8 cellular contexts compared by ENCODE assay signal in the genomic region with DNA sequence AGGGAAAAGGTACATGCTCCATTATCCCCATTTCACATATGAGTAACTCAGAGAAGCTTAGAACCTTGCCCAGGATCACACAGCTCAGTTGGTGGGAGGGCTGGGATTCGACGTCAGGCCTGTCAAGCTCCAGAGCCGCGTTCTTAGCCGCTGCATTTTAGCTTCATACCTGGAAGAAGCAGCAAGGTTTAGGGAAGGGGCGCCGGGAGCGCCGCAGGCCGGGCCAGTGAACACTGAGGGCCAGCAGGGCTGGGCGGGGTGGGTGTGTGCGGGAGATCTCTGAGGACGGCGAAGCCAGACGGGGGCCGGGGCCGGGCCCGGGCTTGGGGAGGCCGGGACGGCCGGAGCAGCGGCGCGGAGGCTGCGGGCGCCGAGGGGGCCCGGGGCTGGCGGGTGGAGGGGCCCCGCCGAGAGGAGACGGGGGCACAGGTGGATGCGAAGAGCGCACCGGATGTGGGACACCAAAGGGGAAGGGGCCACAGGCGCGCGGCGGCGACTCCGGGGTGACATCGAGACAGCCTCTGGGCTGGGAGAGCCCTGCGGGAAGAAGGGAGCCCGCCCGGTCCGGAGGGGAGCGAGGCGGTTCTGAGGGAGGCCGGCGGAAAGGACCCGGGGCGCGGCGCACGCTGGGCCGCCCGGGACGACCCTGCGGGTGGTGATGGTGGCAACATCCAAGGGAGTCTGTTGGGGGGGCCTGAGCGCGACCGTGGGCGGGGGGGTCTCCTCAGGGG. TPM values are rescaled to one million over a fixed set of nuclear protein-coding genes. Genes with fewer than 3 reads are reported as not detected.
DNase-seq lines count a peak whose midpoint lies in the region; ATAC-seq and TF ChIP-seq lines count a peak whose summit lies in the region.

No MANE protein-coding gene starts in this region.

- no peaks in the 10 kb centered on the region for H3K27me3 Mint-ChIP-seq in activated CD4-positive, alpha-beta T cell treated with anti-CD3 and anti-CD28 coated beads for 36 hours
- H3K27me3 Mint-ChIP-seq in stimulated activated naive B cell treated with anti-CD40 and anti-IgM and Interleukin-4, amounts not matched to agents 10 μg/mL and 1 μg/mL and 100 μg/mL, for 72 hours, result no peaks in the 10 kb centered on the region

- H3K4me1 Mint-ChIP-seq in activated CD4-positive, alpha-beta T cell treated with anti-CD3 and anti-CD28 coated beads for 36 hours, result peaks cover 42% of the 10 kb centered on the region
- peaks cover 20 to 41% of the 10 kb centered on the region in 2 donors for H3K4me1 Mint-ChIP-seq in stimulated activated naive B cell treated with anti-CD40 and anti-IgM and Interleukin-4, amounts not matched to agents 10 μg/mL and 1 μg/mL and 100 μg/mL, for 72 hours

- TF ChIP-seq CTCF in C4-2B (conservative IDR thresholded peaks at IDR 0.05) (no peak), HL-60 (IDR thresholded peaks at IDR 0.05; ENCODE audit: insufficient read depth, low read length) (no peak)

- intact Hi-C loops in activated CD4-positive, alpha-beta T cell treated with anti-CD3 and anti-CD28 coated beads for 36 hours (cut with DNase I, micrococcal nuclease), result loop anchor here (1.0 to 5.0 kb wide), 14 partner anchors 26 to 1399 kb away; partner anchors contain the start of genes ZSWIM8 (in 2 of the 2), ADK (in 1 of the 2), CAMK2G (in 1 of the 2) and KAT6B (in 1 of the 2)

- no peaks in the 10 kb centered on the region for H3K9me3 ChIP-seq in ectodermal cell (ENCODE audit: control insufficient read depth, low read length)
- H3K9me3 ChIP-seq in mucosa of rectum (ENCODE audit: control insufficient read depth in 2 of 2, low read length in 2 of 2), result no peaks in the 10 kb centered on the region

- H3K9me3 Mint-ChIP-seq in activated CD4-positive, alpha-beta T cell treated with anti-CD3 and anti-CD28 coated beads for 36 hours (ENCODE audit: low read depth), result no peaks in the 10 kb centered on the region
- H3K9me3 Mint-ChIP-seq in stimulated activated naive B cell treated with anti-CD40 and anti-IgM and Interleukin-4, amounts not matched to agents 10 μg/mL and 1 μg/mL and 100 μg/mL, for 72 hours, result no peaks in the 10 kb centered on the region

- H3K4me3 ChIP-seq in HL-60 (replicated peaks; ENCODE audit: insufficient read depth, low read length) (peak overlapping the region; percentile 79), ectodermal cell (ENCODE audit: insufficient read depth, low read depth, low read length) (peak overlapping the region; percentile 79), mucosa of rectum (ENCODE audit: low read length in 2 of 2) (peak overlapping the region; percentile 79 to 80)

- peak overlapping the region; percentile 72 to 82 for H3K9ac ChIP-seq in mucosa of rectum (ENCODE audit: low read depth in 1 of 2, low read length in 2 of 2)

- POLR2A ChIA-PET in activated CD4-positive, alpha-beta T cell treated with anti-CD3 and anti-CD28 coated beads for 36 hours (lab: Charles Lee), result interaction anchor here (0.8 to 2.3 kb wide), 10 partner anchors 10 to 230 kb away, joined by 3 to 10 read pairs (median 6); partner anchors contain the start of genes CHCHD1 and SEC24C

- WGBS in ectodermal cell, 2 experiments, result 1 to 2% methylated on average over 63 of the region's 63 CpGs

- ATAC-seq in GM19455 (IDR thresholded peaks at IDR 0.05; ENCODE audit: unreplicated experiment), result peak; percentile 31
- ATAC-seq in activated CD4-positive, alpha-beta T cell treated with anti-CD3 and anti-CD28 coated beads for 36 hours, result peak; percentile 22
- peak; percentile 41 to 42 for ATAC-seq in stimulated activated naive B cell treated with anti-CD40 and anti-IgM and Interleukin-4, amounts not matched to agents 10 μg/mL and 1 μg/mL and 100 μg/mL, for 72 hours (replicated peaks)

- CTCF ChIA-PET in activated CD4-positive, alpha-beta T cell treated with anti-CD3 and anti-CD28 coated beads for 36 hours (lab: Charles Lee), result interaction anchor here (1.0 to 1.6 kb wide), 7 partner anchors 11 to 271 kb away, joined by 3 to 7 read pairs (median 4); no protein-coding TSS in a partner anchor

- H3K27ac ChIP-seq in C4-2B (peak overlapping the region; percentile 83), HL-60 (replicated peaks) (peak overlapping the region; percentile 76), ectodermal cell (ENCODE audit: insufficient read depth, low read depth, low read length, poor library complexity, severe bottlenecking) (no peak overlapping the region), mucosa of rectum (ENCODE audit: low read depth in 2 of 2, low read length in 2 of 2) (peak overlapping the region; percentile 76 to 85)

- H3K36me3 Mint-ChIP-seq in activated CD4-positive, alpha-beta T cell treated with anti-CD3 and anti-CD28 coated beads for 36 hours (ENCODE audit: low read depth), result peaks cover 43% of the 10 kb centered on the region
- peaks cover 44 to 47% of the 10 kb centered on the region in 2 donors for H3K36me3 Mint-ChIP-seq in stimulated activated naive B cell treated with anti-CD40 and anti-IgM and Interleukin-4, amounts not matched to agents 10 μg/mL and 1 μg/mL and 100 μg/mL, for 72 hours

- peak overlapping the region; percentile 91 for H3K27ac Mint-ChIP-seq in activated CD4-positive, alpha-beta T cell treated with anti-CD3 and anti-CD28 coated beads for 36 hours
- H3K27ac Mint-ChIP-seq in stimulated activated naive B cell treated with anti-CD40 and anti-IgM and Interleukin-4, amounts not matched to agents 10 μg/mL and 1 μg/mL and 100 μg/mL, for 72 hours, result peak overlapping the region; percentile 95

- H3K36me3 ChIP-seq in ectodermal cell (ENCODE audit: control insufficient read depth, insufficient read depth, low read length), result peaks cover 24% of the 10 kb centered on the region
- peaks cover 46% of the 10 kb centered on the region in 2 donors for H3K36me3 ChIP-seq in mucosa of rectum (ENCODE audit: control insufficient read depth in 2 of 2, insufficient read depth in 2 of 2, low read length in 2 of 2)

- H3K4me3 Mint-ChIP-seq in activated CD4-positive, alpha-beta T cell treated with anti-CD3 and anti-CD28 coated beads for 36 hours, result peak overlapping the region; percentile 78
- H3K4me3 Mint-ChIP-seq in stimulated activated naive B cell treated with anti-CD40 and anti-IgM and Interleukin-4, amounts not matched to agents 10 μg/mL and 1 μg/mL and 100 μg/mL, for 72 hours, result peak overlapping the region; percentile 86 to 87

- DNase-seq in HL-60 (ENCODE audit: low read depth in 1 of 2, low spot score in 1 of 2) (peak; percentile 38 to 50), NCI-H2196 treated with DMSO at 0.1 percent for 48 hours (lab: John Stamatoyannopoulos, UW; ENCODE audit: unreplicated experiment) (no peak)
- peak; percentile 72 for DNase-seq in activated CD4-positive, alpha-beta T cell treated with anti-CD3 and anti-CD28 coated beads for 36 hours
- peak; percentile 33 for DNase-seq in stimulated activated naive B cell treated with anti-CD40 and anti-IgM and Interleukin-4, amounts not matched to agents 10 μg/mL and 1 μg/mL and 100 μg/mL, for 72 hours

- peaks cover 4% of the 10 kb centered on the region for H3K4me1 ChIP-seq in ectodermal cell (ENCODE audit: control insufficient read depth, insufficient read depth, low read length)
- peaks cover 3 to 5% of the 10 kb centered on the region in 2 donors for H3K4me1 ChIP-seq in mucosa of rectum (ENCODE audit: control insufficient read depth in 2 of 2, insufficient read depth in 2 of 2, low read length in 2 of 2)

- no peaks in the 10 kb centered on the region for H3K27me3 ChIP-seq in HL-60 (ENCODE audit: insufficient read depth, poor library complexity, severe bottlenecking)
- H3K27me3 ChIP-seq in ectodermal cell (ENCODE audit: control insufficient read depth, insufficient read depth, low read length, poor library complexity, severe bottlenecking), result no peaks in the 10 kb centered on the region
- no peaks in the 10 kb centered on the region for H3K27me3 ChIP-seq in mucosa of rectum (ENCODE audit: control insufficient read depth in 2 of 2, insufficient read depth in 2 of 2, low read length in 2 of 2)

RNA-seq across cellular contexts. Expression of gene NDST2, which starts 0.5 kb away (rescaled TPM):
- 10 to 100 TPM; 54.7 to 65.0 TPM for total RNA-seq in activated CD4-positive, alpha-beta T cell treated with anti-CD3 and anti-CD28 coated beads for 36 hours
- polyA plus RNA-seq in ectodermal cell (2013, experiment 1 of 4), result 23.1 TPM
- polyA plus RNA-seq in ectodermal cell (2013, experiment 2 of 4), result 25.6 TPM
- 20.0 TPM for polyA plus RNA-seq in ectodermal cell (2013, experiment 3 of 4)
- 24.7 TPM for polyA plus RNA-seq in ectodermal cell (2013, experiment 4 of 4)

RNA-seq across cellular contexts. Expression of gene ZSWIM8, which starts 25.5 kb away (rescaled TPM):
- total RNA-seq in activated CD4-positive, alpha-beta T cell treated with anti-CD3 and anti-CD28 coated beads for 36 hours, result 10 to 100 TPM; 40.1 to 67.3 TPM
- 80.6 TPM for polyA plus RNA-seq in ectodermal cell (2013, experiment 1 of 4)
- polyA plus RNA-seq in ectodermal cell (2013, experiment 2 of 4), result 85.3 TPM
- 56.6 TPM for polyA plus RNA-seq in ectodermal cell (2013, experiment 3 of 4)
- polyA plus RNA-seq in ectodermal cell (2013, experiment 4 of 4), result 83.3 TPM

RNA-seq across cellular contexts. Expression of gene CHCHD1, which starts 29.1 kb away (rescaled TPM):
- 10 to 100 TPM; 12.7 to 37.1 TPM for total RNA-seq in activated CD4-positive, alpha-beta T cell treated with anti-CD3 and anti-CD28 coated beads for 36 hours
- polyA plus RNA-seq in ectodermal cell (2013, experiment 1 of 4), result 80.3 TPM
- 79.5 TPM for polyA plus RNA-seq in ectodermal cell (2013, experiment 2 of 4)
- polyA plus RNA-seq in ectodermal cell (2013, experiment 3 of 4), result 77.5 TPM
- 90.7 TPM for polyA plus RNA-seq in ectodermal cell (2013, experiment 4 of 4)
